18 cellular contexts compared by ENCODE assay signal in the genomic region with DNA sequence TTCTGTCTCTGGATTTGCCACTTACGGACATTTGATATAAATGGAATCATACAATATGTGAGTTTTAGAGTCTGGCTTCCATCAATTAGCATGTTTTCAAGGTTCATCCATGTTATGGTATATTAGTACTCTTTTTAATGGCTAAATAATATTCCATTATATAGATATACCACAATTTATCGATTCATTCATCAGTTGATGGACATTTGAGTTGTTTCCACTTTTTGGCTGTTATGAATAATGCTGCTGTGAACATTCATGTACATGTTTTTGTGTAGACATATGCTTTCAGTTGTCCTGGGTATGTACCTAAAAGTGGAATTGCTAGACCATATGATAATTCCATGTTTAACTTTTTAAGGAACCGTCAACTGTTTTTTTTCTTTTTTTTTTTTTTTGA.
A peak's percentile ranks its signal among the peaks of the same experiment; 100 is the strongest.
DNase-seq lines count a peak whose midpoint lies in the region; ATAC-seq and TF ChIP-seq lines count a peak whose summit lies in the region.
"Had no signal": no experiment of that assay in that cellular context is flagged by ENCODE, and none has a peak within 500 bp of the region (broad histone marks: within the 10 kb centered on the region; RNA-seq: fewer than 3 reads in every experiment).

No MANE protein-coding gene starts in this region.

- peaks cover 45% of the 10 kb centered on the region for H3K36me3 Mint-ChIP-seq in endodermal cell (ENCODE audit: low read depth)
- peaks cover 7% of the 10 kb centered on the region for H3K36me3 Mint-ChIP-seq in glutamatergic neuron (ENCODE audit: unreplicated experiment)

- DNase-seq in SK-N-SH: no peak
- DNase-seq in endodermal cell: no peak
- DNase-seq in glutamatergic neuron: no peak
- DNase-seq in T1000 (lab: John Stamatoyannopoulos, UW): no peak
- DNase-seq: AML-193; Caco-2; Calu3; CD4-positive, alpha-beta T cell; CD8-positive, alpha-beta T cell; DMS79 treated with DMSO at 0.1 percent for 48 hours; GF-D8 had no signal

- H3K4me3 Mint-ChIP-seq in endodermal cell: no peak overlapping the region
- H3K4me3 Mint-ChIP-seq in glutamatergic neuron (ENCODE audit: unreplicated experiment): no peak overlapping the region
- H3K4me3 Mint-ChIP-seq: B cell; CD4-positive, alpha-beta T cell; CD8-positive, alpha-beta T cell had no signal

- H3K9ac ChIP-seq in SK-N-SH (no peak overlapping the region), endodermal cell (ENCODE audit: extremely low read depth, low read length, poor library complexity, severe bottlenecking) (no peak overlapping the region)
- H3K9ac ChIP-seq: BLaER1 treated with 17β-estradiol and CSF1 and Interleukin-3, amounts not matched to agents 10 nM and 100 nM had no signal

- WGBS in SK-N-SH (ENCODE audit: low lambda C conversion rate): 91% methylated on average over 3 of the region's 3 CpGs
- WGBS in endodermal cell (ENCODE audit: insufficient coverage in 1 of 2, insufficient read length in 1 of 2), 2 experiments: 80 to 99% methylated on average over 1 to 3 of the region's 3 CpGs

- H3K9me3 ChIP-seq in SK-N-SH: no peaks in the 10 kb centered on the region
- peaks cover 15% of the 10 kb centered on the region for H3K9me3 ChIP-seq in endodermal cell (ENCODE audit: control insufficient read depth, low read length)
- H3K9me3 ChIP-seq: A549 had no signal

- H3K4me1 Mint-ChIP-seq in endodermal cell: no peaks in the 10 kb centered on the region
- H3K4me1 Mint-ChIP-seq in glutamatergic neuron (ENCODE audit: low read depth, unreplicated experiment): peaks cover 3% of the 10 kb centered on the region
- H3K4me1 Mint-ChIP-seq: B cell had no signal

- no peak for ATAC-seq in SK-N-SH treated with all-trans-retinoic acid at 6 μM for 48 hours
- ATAC-seq in HG03565 (IDR thresholded peaks at IDR 0.05; ENCODE audit: unreplicated experiment): no peak
- ATAC-seq: A549; CD8-positive, alpha-beta T cell had no signal

- H3K4me3 ChIP-seq in SK-N-SH (ENCODE audit: low read depth in 2 of 2, low read length in 1 of 2) (no peak overlapping the region), endodermal cell (ENCODE audit: low read length) (peak overlapping the region; percentile 4)
- H3K4me3 ChIP-seq: A549; BLaER1 treated with 17β-estradiol and CSF1 and Interleukin-3, amounts not matched to agents 10 nM and 100 nM had no signal

- H3K27ac Mint-ChIP-seq in endodermal cell (no peak overlapping the region), glutamatergic neuron (ENCODE audit: unreplicated experiment) (peak overlapping the region; percentile 52)
- H3K27ac Mint-ChIP-seq: B cell; CD4-positive, alpha-beta T cell; CD8-positive, alpha-beta T cell had no signal

- TF ChIP-seq EP300 in SK-N-SH (IDR thresholded peaks at IDR 0.05; ENCODE audit: borderline replicate concordance in 1 of 2, low read depth in 1 of 2, low read length in 1 of 2): no peak

- H3K4me2 ChIP-seq in SK-N-SH: no peak overlapping the region
- H3K4me2 ChIP-seq: A549; BLaER1 treated with 17β-estradiol and CSF1 and Interleukin-3, amounts not matched to agents 10 nM and 100 nM had no signal

- H3K27me3 Mint-ChIP-seq in endodermal cell (ENCODE audit: insufficient read depth) (no peaks in the 10 kb centered on the region), glutamatergic neuron (ENCODE audit: unreplicated experiment) (no peaks in the 10 kb centered on the region)
- H3K27me3 Mint-ChIP-seq: B cell; CD4-positive, alpha-beta T cell had no signal

- H3K4me1 ChIP-seq in SK-N-SH (ENCODE audit: control insufficient read depth in 1 of 2, insufficient read depth in 2 of 2, low read depth in 1 of 2, low read length in 1 of 2) (no peaks in the 10 kb centered on the region), endodermal cell (ENCODE audit: control insufficient read depth, insufficient read depth, low read length) (no peaks in the 10 kb centered on the region)
- H3K4me1 ChIP-seq: A549; BLaER1 treated with 17β-estradiol and CSF1 and Interleukin-3, amounts not matched to agents 10 nM and 100 nM; Caco-2 had no signal

- H3K27me3 ChIP-seq in SK-N-SH (ENCODE audit: insufficient read depth): no peaks in the 10 kb centered on the region
- H3K27me3 ChIP-seq in endodermal cell (ENCODE audit: control insufficient read depth, insufficient read depth, low read length, poor library complexity, severe bottlenecking): no peaks in the 10 kb centered on the region
- H3K27me3 ChIP-seq: BLaER1 treated with 17β-estradiol and CSF1 and Interleukin-3, amounts not matched to agents 10 nM and 100 nM had no signal

- H3K79me2 ChIP-seq in SK-N-SH (ENCODE audit: insufficient read depth): peaks cover 5% of the 10 kb centered on the region; the same call in 1 of the 2 replicates

- CTCF ChIA-PET in SK-N-SH (lab: Yijun Ruan, JAX): no interaction called here

- no peak for TF ChIP-seq RAD21 in SK-N-SH (IDR thresholded peaks at IDR 0.05; ENCODE audit: low read length)

- POLR2A ChIA-PET in SK-N-SH (lab: Yijun Ruan, JAX): no interaction called here

- H3K9me3 Mint-ChIP-seq in endodermal cell: peaks cover 14% of the 10 kb centered on the region
- H3K9me3 Mint-ChIP-seq in glutamatergic neuron (ENCODE audit: unreplicated experiment): peaks cover 2% of the 10 kb centered on the region

- H3F3A ChIP-seq in SK-N-SH (replicated peaks; ENCODE audit: insufficient read depth): no peaks in the 10 kb centered on the region

- H3K27ac ChIP-seq in SK-N-SH (ENCODE audit: low read depth in 2 of 2, low read length in 1 of 2) (no peak overlapping the region), endodermal cell (ENCODE audit: low read depth, low read length) (no peak overlapping the region)
- H3K27ac ChIP-seq: 22Rv1; A549; BLaER1 treated with 17β-estradiol and CSF1 and Interleukin-3, amounts not matched to agents 10 nM and 100 nM; C4-2B had no signal

- TF ChIP-seq CTCF in SK-N-SH (IDR thresholded peaks at IDR 0.05): no peak
- TF ChIP-seq CTCF in endodermal cell (conservative IDR thresholded peaks at IDR 0.05): no peak
- TF ChIP-seq CTCF in glutamatergic neuron (IDR thresholded peaks at IDR 0.05; ENCODE audit: partially characterized antibody, unreplicated experiment): no peak

- no peaks in the 10 kb centered on the region for H4K20me1 ChIP-seq in SK-N-SH (ENCODE audit: insufficient read depth)
- H4K20me1 ChIP-seq: BLaER1 treated with 17β-estradiol and CSF1 and Interleukin-3, amounts not matched to agents 10 nM and 100 nM had no signal

- H3K36me3 ChIP-seq in SK-N-SH (replicated peaks in 1 of 2; ENCODE audit: control insufficient read depth in 1 of 2, insufficient read depth in 2 of 2, low read length in 1 of 2) (peaks cover 10 to 29% of the 10 kb centered on the region in 2 experiments), endodermal cell (ENCODE audit: control insufficient read depth, insufficient read depth, low read length) (peaks cover 52% of the 10 kb centered on the region)

- H2AFZ ChIP-seq in SK-N-SH (ENCODE audit: low read depth): no peak overlapping the region

- H3K9me2 ChIP-seq in SK-N-SH: no peaks in the 10 kb centered on the region

TF ChIP-seq in SK-N-SH treated with all-trans-retinoic acid at 6 μM for 48 hours, 23 proteins besides CTCF, POLR2A, EP300 and RAD21:
- TF ChIP-seq CSRNP3 (CRISPR knock-in tag; IDR thresholded peaks at IDR 0.05): no peak
- TF ChIP-seq ZNF8 (CRISPR knock-in tag; IDR thresholded peaks at IDR 0.05): peak; percentile 98
TF ChIP-seq in SK-N-SH treated with all-trans-retinoic acid at 6 μM for 48 hours: peak in this region for 1.

TF ChIP-seq in SK-N-SH, 30 proteins besides CTCF, POLR2A, EP300 and RAD21 (continues in another document):
- TF ChIP-seq, protein P1, sequence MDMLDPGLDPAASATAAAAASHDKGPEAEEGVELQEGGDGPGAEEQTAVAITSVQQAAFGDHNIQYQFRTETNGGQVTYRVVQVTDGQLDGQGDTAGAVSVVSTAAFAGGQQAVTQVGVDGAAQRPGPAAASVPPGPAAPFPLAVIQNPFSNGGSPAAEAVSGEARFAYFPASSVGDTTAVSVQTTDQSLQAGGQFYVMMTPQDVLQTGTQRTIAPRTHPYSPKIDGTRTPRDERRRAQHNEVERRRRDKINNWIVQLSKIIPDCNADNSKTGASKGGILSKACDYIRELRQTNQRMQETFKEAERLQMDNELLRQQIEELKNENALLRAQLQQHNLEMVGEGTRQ (IDR thresholded peaks at IDR 0.05; ENCODE audit: borderline replicate concordance, low read depth, low read length): no peak
- no peak for TF ChIP-seq SIN3A (IDR thresholded peaks at IDR 0.05; ENCODE audit: borderline replicate concordance, low read depth, low read length)
- no peak for TF ChIP-seq PBX3 (IDR thresholded peaks at IDR 0.05)
- TF ChIP-seq FOXJ3 (CRISPR knock-in tag; IDR thresholded peaks at IDR 0.05): no peak
- no peak for TF ChIP-seq GATA2 (CRISPR knock-in tag; IDR thresholded peaks at IDR 0.05)
- no peak for TF ChIP-seq YY1 (IDR thresholded peaks at IDR 0.05; ENCODE audit: low read depth)
- TF ChIP-seq, protein P2, sequence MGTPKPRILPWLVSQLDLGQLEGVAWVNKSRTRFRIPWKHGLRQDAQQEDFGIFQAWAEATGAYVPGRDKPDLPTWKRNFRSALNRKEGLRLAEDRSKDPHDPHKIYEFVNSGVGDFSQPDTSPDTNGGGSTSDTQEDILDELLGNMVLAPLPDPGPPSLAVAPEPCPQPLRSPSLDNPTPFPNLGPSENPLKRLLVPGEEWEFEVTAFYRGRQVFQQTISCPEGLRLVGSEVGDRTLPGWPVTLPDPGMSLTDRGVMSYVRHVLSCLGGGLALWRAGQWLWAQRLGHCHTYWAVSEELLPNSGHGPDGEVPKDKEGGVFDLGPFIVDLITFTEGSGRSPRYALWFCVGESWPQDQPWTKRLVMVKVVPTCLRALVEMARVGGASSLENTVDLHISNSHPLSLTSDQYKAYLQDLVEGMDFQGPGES (IDR thresholded peaks at IDR 0.05; ENCODE audit: low read depth, low read length): no peak
- TF ChIP-seq SMC3 (IDR thresholded peaks at IDR 0.05; ENCODE audit: low read depth, low read length): no peak
- TF ChIP-seq FOSL2 (IDR thresholded peaks at IDR 0.05; ENCODE audit: borderline replicate concordance, low read depth): no peak
- TF ChIP-seq RXRA (IDR thresholded peaks at IDR 0.05; ENCODE audit: borderline replicate concordance, low read depth): no peak
- no peak for TF ChIP-seq MXI1 (IDR thresholded peaks at IDR 0.05; ENCODE audit: low read depth, low read length)
- TF ChIP-seq FOXM1 (IDR thresholded peaks at IDR 0.05; ENCODE audit: low read depth): no peak
- no peak for TF ChIP-seq POLR2AphosphoS5 (IDR thresholded peaks at IDR 0.05; ENCODE audit: low read depth, low read length)
